In the genomic region with DNA sequence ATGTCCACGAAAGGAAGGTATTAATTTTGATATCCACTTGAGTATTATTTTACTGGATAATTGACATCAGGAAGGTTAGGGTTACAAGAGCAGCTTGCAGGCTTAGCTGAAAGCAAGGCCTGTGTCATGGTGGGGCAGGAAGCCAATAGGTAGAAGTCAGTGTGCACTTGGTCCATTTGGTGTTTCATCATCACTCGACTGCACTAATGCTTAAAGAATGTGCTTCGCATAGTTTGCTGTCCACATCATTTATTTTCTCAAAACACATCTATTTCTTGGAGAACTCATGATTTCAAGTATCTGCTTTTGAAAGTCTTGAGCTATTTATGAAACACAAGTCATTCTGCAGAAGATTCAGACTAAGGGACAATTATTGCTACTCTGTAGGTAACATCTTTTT, we compare ENCODE assay signal across 12 cellular contexts. TPM values are rescaled to one million over a fixed set of nuclear protein-coding genes. Genes with fewer than 3 reads are reported as not detected.
DNase-seq lines count a peak whose midpoint lies in the region; ATAC-seq and TF ChIP-seq lines count a peak whose summit lies in the region.
"Had no signal": no experiment of that assay in that cellular context is flagged by ENCODE, and none has a peak within 500 bp of the region (broad histone marks: within the 10 kb centered on the region; RNA-seq: fewer than 3 reads in every experiment).

No MANE protein-coding gene starts in this region.

- no peak overlapping the region for H2BK120ac ChIP-seq in neuronal stem cell (ENCODE audit: low read depth, low read length)

- H3K9ac ChIP-seq in neuronal stem cell (ENCODE audit: low read depth, low read length, poor library complexity), result no peak overlapping the region

- H3K9me3 ChIP-seq in sigmoid colon, result no peaks in the 10 kb centered on the region
- no peaks in the 10 kb centered on the region for H3K9me3 ChIP-seq in neuronal stem cell (replicated peaks in 1 of 2; ENCODE audit: control insufficient read depth in 2 of 2, insufficient read depth in 1 of 2, low read depth in 1 of 2, low read length in 2 of 2)
- H3K9me3 ChIP-seq: neutrophil had no signal

- no peak overlapping the region for H4K8ac ChIP-seq in neuronal stem cell (ENCODE audit: low read depth, low read length)

- no peak for ATAC-seq in activated CD8-positive, alpha-beta memory T cell treated with anti-CD3 and anti-CD28 coated beads, Interleukin-2, amount 10 ng/mL, durations not matched to agents 7 days and 5 days
- ATAC-seq: WTC11 had no signal

- H3K27ac ChIP-seq in sigmoid colon, result peak overlapping the region in 3 of 4 donors; percentile 10 to 59 (median 56)
- H3K27ac ChIP-seq in neuronal stem cell (replicated peaks; ENCODE audit: low read length), result no peak overlapping the region
- H3K27ac ChIP-seq: neutrophil had no signal

- no peak overlapping the region for H2BK12ac ChIP-seq in neuronal stem cell (ENCODE audit: low read length)

- no peak overlapping the region for H3K4me3 ChIP-seq in sigmoid colon
- no peak overlapping the region for H3K4me3 ChIP-seq in neuronal stem cell (ENCODE audit: low read length in 2 of 2)

- no peak overlapping the region for H3K14ac ChIP-seq in neuronal stem cell (ENCODE audit: low read length)

- H3K9me3 Mint-ChIP-seq in activated CD8-positive, alpha-beta memory T cell treated with anti-CD3 and anti-CD28 coated beads, Interleukin-2, amount 10 ng/mL, durations not matched to agents 7 days and 5 days (ENCODE audit: low read depth), result no peaks in the 10 kb centered on the region

- no peak overlapping the region for H2BK5ac ChIP-seq in neuronal stem cell (ENCODE audit: low read length)

- H3K4me1 ChIP-seq in sigmoid colon (peaks cover 0 to 37% (median 19%) of the 10 kb centered on the region in 4 donors), neuronal stem cell (ENCODE audit: control insufficient read depth in 2 of 2, insufficient read depth in 1 of 2, low read depth in 1 of 2, low read length in 2 of 2) (no peaks in the 10 kb centered on the region)

- H2AFZ ChIP-seq in neuronal stem cell (ENCODE audit: low read length), result no peak overlapping the region

- H3K4me1 Mint-ChIP-seq in activated CD8-positive, alpha-beta memory T cell treated with anti-CD3 and anti-CD28 coated beads, Interleukin-2, amount 10 ng/mL, durations not matched to agents 7 days and 5 days, result no peaks in the 10 kb centered on the region

- TF ChIP-seq POLR2A in sigmoid colon (IDR thresholded peaks at IDR 0.05), result no peak
- no peak for TF ChIP-seq POLR2A in erythroblast (IDR thresholded peaks at IDR 0.05; ENCODE audit: low read length)

- no peak overlapping the region for H3K4me2 ChIP-seq in neuronal stem cell (ENCODE audit: insufficient read depth, low read length, poor library complexity, severe bottlenecking)

- no peak overlapping the region for H4K91ac ChIP-seq in neuronal stem cell (ENCODE audit: low read depth, low read length, poor library complexity)

- H3K36me3 Mint-ChIP-seq in activated CD8-positive, alpha-beta memory T cell treated with anti-CD3 and anti-CD28 coated beads, Interleukin-2, amount 10 ng/mL, durations not matched to agents 7 days and 5 days, result no peaks in the 10 kb centered on the region

- H3K18ac ChIP-seq in neuronal stem cell (ENCODE audit: low read length), result no peak overlapping the region

- H3K27ac Mint-ChIP-seq in activated CD8-positive, alpha-beta memory T cell treated with anti-CD3 and anti-CD28 coated beads, Interleukin-2, amount 10 ng/mL, durations not matched to agents 7 days and 5 days, result no peak overlapping the region
- H3K27ac Mint-ChIP-seq: WTC11 had no signal

- H3K27me3 ChIP-seq in sigmoid colon (no peaks in the 10 kb centered on the region), neuronal stem cell (ENCODE audit: control insufficient read depth in 3 of 3, insufficient read depth in 3 of 3, low read depth in 1 of 3, low read length in 3 of 3) (no peaks in the 10 kb centered on the region)
- H3K27me3 ChIP-seq: neutrophil had no signal

- no peak overlapping the region for H3K4ac ChIP-seq in neuronal stem cell (ENCODE audit: low read length)

- TF ChIP-seq EP300 in sigmoid colon (IDR thresholded peaks at IDR 0.05), result no peak

- H3K36me3 ChIP-seq in sigmoid colon (no peaks in the 10 kb centered on the region), neuronal stem cell (replicated peaks in 1 of 2; ENCODE audit: control insufficient read depth in 2 of 2, insufficient read depth in 2 of 2, low read length in 2 of 2) (no peaks in the 10 kb centered on the region)
- H3K36me3 ChIP-seq: neutrophil had no signal

- DNase-seq in GOT3 (lab: John Stamatoyannopoulos, UW), result peak; percentile 8
- peak; percentile 58 for DNase-seq in T1000 (lab: John Stamatoyannopoulos, UW)
- peak; percentile 92 for DNase-seq in glomerular endothelial cell (ENCODE audit: extremely low read depth, low read depth, low spot score)
- DNase-seq in sigmoid colon, result peak; percentile 95
- no peak for DNase-seq in activated CD8-positive, alpha-beta memory T cell treated with anti-CD3 and anti-CD28 coated beads, Interleukin-2, amount 10 ng/mL, durations not matched to agents 7 days and 5 days
- DNase-seq in erythroblast (lab: John Stamatoyannopoulos, UW), result no peak
- no peak for DNase-seq in neuronal stem cell (ENCODE audit: low spot score)
- no peak for DNase-seq in NCI-H1436 treated with DMSO at 0.1 percent for 48 hours (lab: John Stamatoyannopoulos, UW)
- DNase-seq: H7, NCI-H1436 had no signal

- intact Hi-C loops in sigmoid colon (cut with DNase I), result no loop called here

- no peak overlapping the region for H3K4me3 Mint-ChIP-seq in activated CD8-positive, alpha-beta memory T cell treated with anti-CD3 and anti-CD28 coated beads, Interleukin-2, amount 10 ng/mL, durations not matched to agents 7 days and 5 days
- H3K4me3 Mint-ChIP-seq: WTC11 had no signal

- CTCF ChIA-PET in activated CD8-positive, alpha-beta memory T cell treated with anti-CD3 and anti-CD28 coated beads, Interleukin-2, amount 10 ng/mL, durations not matched to agents 7 days and 5 days (lab: Charles Lee), result no interaction called here

- H3K79me1 ChIP-seq in neuronal stem cell (ENCODE audit: low read depth, low read length), result no peaks in the 10 kb centered on the region

- TF ChIP-seq CTCF in sigmoid colon (IDR thresholded peaks at IDR 0.05), result no peak

- H3K27me3 Mint-ChIP-seq in activated CD8-positive, alpha-beta memory T cell treated with anti-CD3 and anti-CD28 coated beads, Interleukin-2, amount 10 ng/mL, durations not matched to agents 7 days and 5 days, result peaks cover 5% of the 10 kb centered on the region

- no peak overlapping the region for H2BK15ac ChIP-seq in neuronal stem cell (ENCODE audit: low read length)

- no peak overlapping the region for H3K23ac ChIP-seq in neuronal stem cell (ENCODE audit: low read depth, low read length, poor library complexity)

- WGBS in sigmoid colon, 2 donors, result 83 to 87% methylated on average over 3 of the region's 3 CpGs
- WGBS in neuronal stem cell (ENCODE audit: extremely low coverage in 2 of 2, insufficient read length in 2 of 2, insufficient replicate concordance in 1 of 2), 2 donors, result no CpG with 5 or more reads among the region's 3 CpGs

- H2AK5ac ChIP-seq in neuronal stem cell (ENCODE audit: low read depth, low read length), result no peak overlapping the region

RNA-seq across cellular contexts. Expression of a gene that starts 59.6 kb away (rescaled TPM):
- total RNA-seq in glomerular endothelial cell, result 43.6 and 67.3 TPM in 2 replicates
- total RNA-seq in sigmoid colon, result 10 to 100 TPM in 2 of 4 donors, 1 to 10 TPM in 2; 5.0 to 29.2 (median 10.0) TPM
- 1 to 10 TPM; 6.5 to 9.0 (median 7.8) TPM for polyA plus RNA-seq in sigmoid colon
- not detected for total RNA-seq in activated CD8-positive, alpha-beta memory T cell treated with anti-CD3 and anti-CD28 coated beads, Interleukin-2, amount 10 ng/mL, durations not matched to agents 7 days and 5 days
- polyA plus RNA-seq in neuronal stem cell (2013, experiment 1 of 2), result 0.10 TPM
- 0.07 TPM for polyA plus RNA-seq in neuronal stem cell (2013, experiment 2 of 2)

Comparison
In these comparisons a context has a peak if more than half of its experiments do, and no peak if none do; other contexts are left out.
1. DNase-seq: peak in GOT3 (single experiment), T1000 (single experiment), glomerular endothelial cell (single experiment) and sigmoid colon (single experiment); none in activated CD8-positive, alpha-beta memory T cell treated with anti-CD3 and anti-CD28 coated beads, Interleukin-2, amount 10 ng/mL, durations not matched to agents 7 days and 5 days (single experiment), erythroblast (0 of 2), neuronal stem cell (single experiment) and NCI-H1436 treated with DMSO at 0.1 percent for 48 hours (single experiment).
2. RNA of a gene that starts 59.6 kb away (total RNA-seq): 43.6 to 67.3 TPM in glomerular endothelial cell and 5.0 to 29.2 TPM in sigmoid colon; not detected in activated CD8-positive, alpha-beta memory T cell treated with anti-CD3 and anti-CD28 coated beads, Interleukin-2, amount 10 ng/mL, durations not matched to agents 7 days and 5 days; every median in the first group is over 4 times any median in the second.